In genomic region chr2:43383533-43383932, GRCh38 we compare ENCODE assay signal across 16 cellular contexts.
"Had no signal": no experiment of that assay in that cellular context is flagged by ENCODE, and none has a peak within 500 bp of the region (broad histone marks: within the 10 kb centered on the region; RNA-seq: fewer than 3 reads in every experiment).

No MANE protein-coding gene starts in this region.

- H3K27me3 Mint-ChIP-seq: naive thymus-derived CD4-positive, alpha-beta T cell had no signal

- DNase-seq: activated CD4-positive, CD25-positive, alpha-beta regulatory T cell treated with anti-CD3 and anti-CD28 coated beads, Interleukin-2, amount 50 U/mL, for 72 hours; activated naive CD4-positive, alpha-beta T cell treated with anti-CD3 and anti-CD28 coated beads for 36 hours; cerebellar nuclear complex; dermis blood vessel endothelial cell; effector memory CD4-positive, alpha-beta T cell; left cardiac atrium; mesendoderm; naive thymus-derived CD4-positive, alpha-beta T cell; psoas muscle; right cardiac atrium; stimulated activated CD4-positive, alpha-beta T cell treated with anti-CD3 and anti-CD28 coated beads, Interleukin-2, amount 100 ng/mL, for 24 hours; stomach; T1000; trophoblast cell had no signal

- FAIRE-seq: endothelial cell of umbilical vein, islet of Langerhans had no signal

- ATAC-seq: left cardiac atrium; naive thymus-derived CD4-positive, alpha-beta T cell; psoas muscle; right cardiac atrium had no signal

- H3K27ac Mint-ChIP-seq: activated naive CD4-positive, alpha-beta T cell treated with anti-CD3 and anti-CD28 coated beads for 36 hours; naive thymus-derived CD4-positive, alpha-beta T cell had no signal

- H3K4me3 Mint-ChIP-seq: activated naive CD4-positive, alpha-beta T cell treated with anti-CD3 and anti-CD28 coated beads for 36 hours; naive thymus-derived CD4-positive, alpha-beta T cell had no signal

- H3K9me3 Mint-ChIP-seq: activated naive CD4-positive, alpha-beta T cell treated with anti-CD3 and anti-CD28 coated beads for 36 hours had no signal
